Comparison of ENCODE assay signal across 1 cellular context in genomic region chr9:35489313-35490154, GRCh38.
A peak's percentile ranks its signal among the peaks of the same experiment; 100 is the strongest.
TF ChIP-seq lines count a peak whose summit lies in the region.

Gene RUSC2, plus strand, starts transcription at chr9:35490111. Its CDS starts 56,411 bp downstream, at chr9:35546522.

TF ChIP-seq in HepG2, 621 proteins besides CTCF, POLR2A, EP300 and RAD21 (continued from another document and continues in another):
- TF ChIP-seq KDM5A (IDR thresholded peaks at IDR 0.05; ENCODE audit: borderline replicate concordance, low read length) (no peak), TAF1 (CRISPR knock-in tag; IDR thresholded peaks at IDR 0.05) (peak; percentile 54; the same call in 1 of the 2 replicates), POGZ (CRISPR knock-in tag; IDR thresholded peaks at IDR 0.05) (no peak), ZMYM2 (CRISPR knock-in tag; IDR thresholded peaks at IDR 0.05) (0 out of 2 replicates have a peak, but pooled peaks have one; percentile 38), NKX3-1 (CRISPR knock-in tag; IDR thresholded peaks at IDR 0.05) (peak; percentile 70; the same call in 1 of the 2 replicates), ZNF10 (CRISPR knock-in tag; IDR thresholded peaks at IDR 0.05; ENCODE audit: borderline replicate concordance, low read depth) (no peak), CHD4 (IDR thresholded peaks at IDR 0.05; ENCODE audit: borderline replicate concordance, low read length) (no peak), SRY (CRISPR knock-in tag; IDR thresholded peaks at IDR 0.05) (peak; percentile 63; the same call in 1 of the 2 replicates), HBP1 (CRISPR knock-in tag; IDR thresholded peaks at IDR 0.05; ENCODE audit: low read depth) (no peak), ATF7-NPFF (CRISPR knock-in tag; IDR thresholded peaks at IDR 0.05; ENCODE audit: low read depth) (peak; percentile 87), ZNF274 (CRISPR knock-in tag; IDR thresholded peaks at IDR 0.05) (peak; percentile 71), NPAS2 (CRISPR knock-in tag; IDR thresholded peaks at IDR 0.05; ENCODE audit: borderline replicate concordance) (no peak), CBFB (CRISPR knock-in tag; IDR thresholded peaks at IDR 0.05) (no peak; the same call in 1 of the 2 replicates), CENPBD1 (CRISPR knock-in tag; IDR thresholded peaks at IDR 0.05; ENCODE audit: borderline replicate concordance, low read depth) (no peak), CC2D1A (CRISPR knock-in tag; IDR thresholded peaks at IDR 0.05) (no peak), ZNF354B (CRISPR knock-in tag; IDR thresholded peaks at IDR 0.05) (peak; percentile 80; the same call in 1 of the 2 replicates), NFE2 (CRISPR knock-in tag; IDR thresholded peaks at IDR 0.05) (no peak), LBX2 (CRISPR knock-in tag; IDR thresholded peaks at IDR 0.05; ENCODE audit: borderline replicate concordance) (no peak; the same call in 1 of the 2 replicates), ZNF441 (CRISPR knock-in tag; IDR thresholded peaks at IDR 0.05; ENCODE audit: borderline replicate concordance) (no peak), RORA (CRISPR knock-in tag; IDR thresholded peaks at IDR 0.05) (no peak), ZNF547 (CRISPR knock-in tag; IDR thresholded peaks at IDR 0.05) (peak; percentile 57; the same call in 1 of the 2 replicates), NFKB2 (CRISPR knock-in tag; IDR thresholded peaks at IDR 0.05; ENCODE audit: borderline replicate concordance) (peak; percentile 88), NR2C2 (CRISPR knock-in tag; IDR thresholded peaks at IDR 0.05; ENCODE audit: borderline replicate concordance) (peak; percentile 55; the same call in 1 of the 2 replicates), ZNF609 (CRISPR knock-in tag; IDR thresholded peaks at IDR 0.05; ENCODE audit: borderline replicate concordance) (peak; percentile 30; the same call in 1 of the 2 replicates), MYC (CRISPR knock-in tag; IDR thresholded peaks at IDR 0.05; ENCODE audit: borderline replicate concordance) (peak; percentile 64), MAFG (CRISPR knock-in tag; IDR thresholded peaks at IDR 0.05) (no peak), SP1 (IDR thresholded peaks at IDR 0.05) (no peak), SP1 (CRISPR knock-in tag; IDR thresholded peaks at IDR 0.05) (peak; percentile 7), RCOR2 (CRISPR knock-in tag; IDR thresholded peaks at IDR 0.05) (no peak), MTF2 (CRISPR knock-in tag; IDR thresholded peaks at IDR 0.05; ENCODE audit: borderline replicate concordance) (no peak), POLR2AphosphoS2 (IDR thresholded peaks at IDR 0.05; ENCODE audit: low read depth, low read length) (no peak), SOX5 (CRISPR knock-in tag; IDR thresholded peaks at IDR 0.05; ENCODE audit: borderline replicate concordance) (peak; percentile 27; the same call in 1 of the 2 replicates)
- TF ChIP-seq, protein P1, sequence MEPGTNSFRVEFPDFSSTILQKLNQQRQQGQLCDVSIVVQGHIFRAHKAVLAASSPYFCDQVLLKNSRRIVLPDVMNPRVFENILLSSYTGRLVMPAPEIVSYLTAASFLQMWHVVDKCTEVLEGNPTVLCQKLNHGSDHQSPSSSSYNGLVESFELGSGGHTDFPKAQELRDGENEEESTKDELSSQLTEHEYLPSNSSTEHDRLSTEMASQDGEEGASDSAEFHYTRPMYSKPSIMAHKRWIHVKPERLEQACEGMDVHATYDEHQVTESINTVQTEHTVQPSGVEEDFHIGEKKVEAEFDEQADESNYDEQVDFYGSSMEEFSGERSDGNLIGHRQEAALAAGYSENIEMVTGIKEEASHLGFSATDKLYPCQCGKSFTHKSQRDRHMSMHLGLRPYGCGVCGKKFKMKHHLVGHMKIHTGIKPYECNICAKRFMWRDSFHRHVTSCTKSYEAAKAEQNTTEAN (CRISPR knock-in tag; conservative IDR thresholded peaks at IDR 0.05), result 0 out of 2 replicates have a peak, but pooled peaks have one; percentile 31
- TF ChIP-seq, protein P2, sequence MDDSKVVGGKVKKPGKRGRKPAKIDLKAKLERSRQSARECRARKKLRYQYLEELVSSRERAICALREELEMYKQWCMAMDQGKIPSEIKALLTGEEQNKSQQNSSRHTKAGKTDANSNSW (CRISPR knock-in tag; IDR thresholded peaks at IDR 0.05; ENCODE audit: borderline replicate concordance), result no peak
- TF ChIP-seq, protein P3, sequence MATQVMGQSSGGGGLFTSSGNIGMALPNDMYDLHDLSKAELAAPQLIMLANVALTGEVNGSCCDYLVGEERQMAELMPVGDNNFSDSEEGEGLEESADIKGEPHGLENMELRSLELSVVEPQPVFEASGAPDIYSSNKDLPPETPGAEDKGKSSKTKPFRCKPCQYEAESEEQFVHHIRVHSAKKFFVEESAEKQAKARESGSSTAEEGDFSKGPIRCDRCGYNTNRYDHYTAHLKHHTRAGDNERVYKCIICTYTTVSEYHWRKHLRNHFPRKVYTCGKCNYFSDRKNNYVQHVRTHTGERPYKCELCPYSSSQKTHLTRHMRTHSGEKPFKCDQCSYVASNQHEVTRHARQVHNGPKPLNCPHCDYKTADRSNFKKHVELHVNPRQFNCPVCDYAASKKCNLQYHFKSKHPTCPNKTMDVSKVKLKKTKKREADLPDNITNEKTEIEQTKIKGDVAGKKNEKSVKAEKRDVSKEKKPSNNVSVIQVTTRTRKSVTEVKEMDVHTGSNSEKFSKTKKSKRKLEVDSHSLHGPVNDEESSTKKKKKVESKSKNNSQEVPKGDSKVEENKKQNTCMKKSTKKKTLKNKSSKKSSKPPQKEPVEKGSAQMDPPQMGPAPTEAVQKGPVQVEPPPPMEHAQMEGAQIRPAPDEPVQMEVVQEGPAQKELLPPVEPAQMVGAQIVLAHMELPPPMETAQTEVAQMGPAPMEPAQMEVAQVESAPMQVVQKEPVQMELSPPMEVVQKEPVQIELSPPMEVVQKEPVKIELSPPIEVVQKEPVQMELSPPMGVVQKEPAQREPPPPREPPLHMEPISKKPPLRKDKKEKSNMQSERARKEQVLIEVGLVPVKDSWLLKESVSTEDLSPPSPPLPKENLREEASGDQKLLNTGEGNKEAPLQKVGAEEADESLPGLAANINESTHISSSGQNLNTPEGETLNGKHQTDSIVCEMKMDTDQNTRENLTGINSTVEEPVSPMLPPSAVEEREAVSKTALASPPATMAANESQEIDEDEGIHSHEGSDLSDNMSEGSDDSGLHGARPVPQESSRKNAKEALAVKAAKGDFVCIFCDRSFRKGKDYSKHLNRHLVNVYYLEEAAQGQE (IDR thresholded peaks at IDR 0.05; ENCODE audit: borderline replicate concordance in 1 of 2, low read depth in 1 of 2, low read length in 2 of 2), result peak in 1 of 2 experiments; percentile 19; a peak in 1 of 4 replicates
- TF ChIP-seq, protein P4, sequence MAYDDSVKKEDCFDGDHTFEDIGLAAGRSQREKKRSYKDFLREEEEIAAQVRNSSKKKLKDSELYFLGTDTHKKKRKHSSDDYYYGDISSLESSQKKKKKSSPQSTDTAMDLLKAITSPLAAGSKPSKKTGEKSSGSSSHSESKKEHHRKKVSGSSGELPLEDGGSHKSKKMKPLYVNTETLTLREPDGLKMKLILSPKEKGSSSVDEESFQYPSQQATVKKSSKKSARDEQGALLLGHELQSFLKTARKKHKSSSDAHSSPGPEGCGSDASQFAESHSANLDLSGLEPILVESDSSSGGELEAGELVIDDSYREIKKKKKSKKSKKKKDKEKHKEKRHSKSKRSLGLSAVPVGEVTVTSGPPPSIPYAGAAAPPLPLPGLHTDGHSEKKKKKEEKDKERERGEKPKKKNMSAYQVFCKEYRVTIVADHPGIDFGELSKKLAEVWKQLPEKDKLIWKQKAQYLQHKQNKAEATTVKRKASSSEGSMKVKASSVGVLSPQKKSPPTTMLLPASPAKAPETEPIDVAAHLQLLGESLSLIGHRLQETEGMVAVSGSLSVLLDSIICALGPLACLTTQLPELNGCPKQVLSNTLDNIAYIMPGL (CRISPR knock-in tag; IDR thresholded peaks at IDR 0.05; ENCODE audit: borderline replicate concordance in 1 of 2, low read depth in 1 of 2), result peak; percentile 55 to 99; a peak in 3 of 4 replicates
